ENCODE assay signal across 20 cellular contexts in genomic region chr16:15658556-15658955, GRCh38. TPM values are rescaled to one million over a fixed set of nuclear protein-coding genes. Genes with fewer than 3 reads are reported as not detected.
DNase-seq lines count a peak whose midpoint lies in the region; ATAC-seq and TF ChIP-seq lines count a peak whose summit lies in the region.
"Had no signal": no experiment of that assay in that cellular context is flagged by ENCODE, and none has a peak within 500 bp of the region (broad histone marks: within the 10 kb centered on the region; RNA-seq: fewer than 3 reads in every experiment).

No MANE protein-coding gene starts in this region.

- peak overlapping the region; percentile 39 for H3K4me2 ChIP-seq in OCI-LY7 (ENCODE audit: low read length)

- peaks cover 74% of the 10 kb centered on the region for H3K36me3 ChIP-seq in OCI-LY7 (ENCODE audit: insufficient read depth, low read length)
- H3K36me3 ChIP-seq in spleen: peaks cover 0 to 71% (median 5%) of the 10 kb centered on the region in 6 donors

- H3K4me1 ChIP-seq in OCI-LY7 (ENCODE audit: insufficient read depth, low read length, poor library complexity, severe bottlenecking) (peaks cover 19% of the 10 kb centered on the region), spleen (peaks cover 0 to 73% (median 31%) of the 10 kb centered on the region in 6 donors)
- H3K4me1 ChIP-seq: body of pancreas had no signal

- no peaks in the 10 kb centered on the region for H3K27me3 Mint-ChIP-seq in activated naive CD8-positive, alpha-beta T cell treated with anti-CD3 and anti-CD28 coated beads, Interleukin-2, amount 50 U/mL, for 24 hours
- H3K27me3 Mint-ChIP-seq: dendritic cell treated with granulocyte-macrophage colony-stimulating factor and Interleukin-4, amounts not matched to agents 40 ng/mL and 50 ng/mL, for 4 days had no signal

- no peak for TF ChIP-seq CTCF in OCI-LY7 (conservative IDR thresholded peaks at IDR 0.05; ENCODE audit: low read length)
- no peak for TF ChIP-seq CTCF in spleen (IDR thresholded peaks at IDR 0.05 in 8 of 11, conservative IDR thresholded peaks at IDR 0.05 in 3 of 11)

- TF ChIP-seq POLR2A in spleen (IDR thresholded peaks at IDR 0.05): no peak

- no peaks in the 10 kb centered on the region for H3K9me3 ChIP-seq in OCI-LY7 (ENCODE audit: low read length)
- no peaks in the 10 kb centered on the region for H3K9me3 ChIP-seq in spleen
- H3K9me3 ChIP-seq: body of pancreas had no signal

- POLR2A ChIA-PET in OCI-LY7 (lab: Charles Lee): interaction anchor here (0.7 to 1.2 kb wide), 2 partner anchors 15 to 66 kb away, joined by 3 read pairs; no protein-coding TSS in a partner anchor

- H4K20me1 ChIP-seq in OCI-LY7 (ENCODE audit: insufficient read depth, low read length): peaks cover 12% of the 10 kb centered on the region

- no TSS peak for BruUV-seq in OCI-LY7 (replicated peaks; lab: Mats Ljungman, UMichigan)

- H3K9me3 Mint-ChIP-seq in activated naive CD8-positive, alpha-beta T cell treated with anti-CD3 and anti-CD28 coated beads, Interleukin-2, amount 50 U/mL, for 24 hours: no peaks in the 10 kb centered on the region
- H3K9me3 Mint-ChIP-seq: dendritic cell treated with granulocyte-macrophage colony-stimulating factor and Interleukin-4, amounts not matched to agents 40 ng/mL and 50 ng/mL, for 4 days had no signal

- H3K27me3 ChIP-seq in spleen (replicated peaks in 1 of 7): no peaks in the 10 kb centered on the region
- H3K27me3 ChIP-seq: body of pancreas had no signal

- H3K4me3 ChIP-seq in OCI-LY7 (ENCODE audit: low read depth, low read length, poor library complexity, severe bottlenecking): no peak overlapping the region
- peak overlapping the region in 1 of 8 donors; percentile 16 for H3K4me3 ChIP-seq in spleen
- H3K4me3 ChIP-seq: body of pancreas had no signal

- peaks cover 93% of the 10 kb centered on the region for H3K79me2 ChIP-seq in OCI-LY7 (ENCODE audit: insufficient read depth, low read depth, low read length)

- no peak overlapping the region for H3K4me3 Mint-ChIP-seq in activated naive CD8-positive, alpha-beta T cell treated with anti-CD3 and anti-CD28 coated beads, Interleukin-2, amount 50 U/mL, for 24 hours
- H3K4me3 Mint-ChIP-seq: dendritic cell treated with granulocyte-macrophage colony-stimulating factor and Interleukin-4, amounts not matched to agents 40 ng/mL and 50 ng/mL, for 4 days had no signal

- peaks cover 42% of the 10 kb centered on the region for H3K36me3 Mint-ChIP-seq in activated naive CD8-positive, alpha-beta T cell treated with anti-CD3 and anti-CD28 coated beads, Interleukin-2, amount 50 U/mL, for 24 hours (ENCODE audit: low read depth)

- no peaks in the 10 kb centered on the region for H3K9me2 ChIP-seq in OCI-LY7 (ENCODE audit: insufficient read depth, low read length)

- WGBS in spleen, 5 donors: 86 to 92% (median 90%) methylated on average over 5 of the region's 5 CpGs

- peaks cover 47% of the 10 kb centered on the region for H3K4me1 Mint-ChIP-seq in activated naive CD8-positive, alpha-beta T cell treated with anti-CD3 and anti-CD28 coated beads, Interleukin-2, amount 50 U/mL, for 24 hours

- H3K27ac ChIP-seq in OCI-LY7 (ENCODE audit: low read depth, low read length, poor library complexity, severe bottlenecking) (peak overlapping the region; percentile 41), spleen (peak overlapping the region in 6 of 8 donors; percentile 41 to 83 (median 69))
- H3K27ac ChIP-seq: body of pancreas, epithelial cell of prostate had no signal

- intact Hi-C loops in OCI-LY7 (cut with micrococcal nuclease; ENCODE audit: unreplicated experiment) (no loop called here), spleen (cut with DNase I; ENCODE audit: low total_unique reads) (no loop called here)

- ATAC-seq in activated naive CD8-positive, alpha-beta T cell treated with anti-CD3 and anti-CD28 coated beads, Interleukin-2, amount 50 U/mL, for 24 hours: no peak
- ATAC-seq in HG03571 (IDR thresholded peaks at IDR 0.05; ENCODE audit: unreplicated experiment): no peak
- ATAC-seq in GM19463 (IDR thresholded peaks at IDR 0.05; ENCODE audit: unreplicated experiment): no peak
- ATAC-seq: body of pancreas, left cardiac atrium, sciatic nerve had no signal

- CTCF ChIA-PET in OCI-LY7 (lab: Charles Lee; ENCODE audit: unreplicated experiment): no interaction called here

- peak; percentile 44 for DNase-seq in activated effector memory CD4-positive, alpha-beta T cell treated with anti-CD3 and anti-CD28 coated beads, Interleukin-2, amount 50 U/mL, for 16 hours
- no peak for DNase-seq in activated effector memory CD4-positive, alpha-beta T cell treated with Interleukin-2 at 50 U/mL for 16 hours
- DNase-seq in OCI-LY7 (ENCODE audit: low spot score) (no peak), spleen (peak; percentile 17), DMS114 treated with DMSO at 0.1 percent for 48 hours (lab: John Stamatoyannopoulos, UW; ENCODE audit: unreplicated experiment) (no peak)
- no peak for DNase-seq in activated naive CD8-positive, alpha-beta T cell treated with anti-CD3 and anti-CD28 coated beads, Interleukin-2, amount 50 U/mL, for 24 hours
- DNase-seq: activated CD4-positive, alpha-beta T cell treated with anti-CD3 and anti-CD28 coated beads, Interleukin-2, amount 50 U/mL, for 1 hour; body of pancreas; foreskin melanocyte; left cardiac atrium; NCI-H187 treated with DMSO at 0.1 percent for 48 hours; NCI-H446; SHP77; stimulated activated CD4-positive, alpha-beta T cell treated with anti-CD3 and anti-CD28 coated beads, Interleukin-2, amount 100 ng/mL, for 24 hours; T1000 had no signal

- H3K27ac Mint-ChIP-seq in activated naive CD8-positive, alpha-beta T cell treated with anti-CD3 and anti-CD28 coated beads, Interleukin-2, amount 50 U/mL, for 24 hours: peak overlapping the region; percentile 73
- H3K27ac Mint-ChIP-seq: dendritic cell treated with granulocyte-macrophage colony-stimulating factor and Interleukin-4, amounts not matched to agents 40 ng/mL and 50 ng/mL, for 4 days had no signal

- H2AFZ ChIP-seq in OCI-LY7 (ENCODE audit: low read length): no peak overlapping the region

RNA-seq across cellular contexts. Expression of gene NDE1, which starts 8.5 kb away (rescaled TPM):
- 76.8 and 88.9 TPM in 2 replicates for total RNA-seq in OCI-LY7 (2014; rRNA removed; shearing (Covaris generic))
- total RNA-seq in OCI-LY7 (2022) (141 and 175 TPM in 2 replicates), spleen (10 to 100 TPM; 52.6 to 69.6 (median 60.6) TPM)
- 10 to 100 TPM in 2 of 3 donors, 1 to 10 TPM in 1; 8.7 to 20.0 (median 10.6) TPM for polyA plus RNA-seq in spleen

RNA-seq across cellular contexts. Expression of gene MARF1, which starts 15.6 kb away (rescaled TPM):
- total RNA-seq in OCI-LY7 (2014; rRNA removed; shearing (Covaris generic)): 18.6 and 20.6 TPM in 2 replicates
- 71.1 and 99.2 TPM in 2 replicates for total RNA-seq in OCI-LY7 (2022)
- 100 to 1,000 TPM in 5 of 7 donors, 10 to 100 TPM in 2; 79.4 to 169 (median 134) TPM for total RNA-seq in spleen
- 10 to 100 TPM; 24.0 to 33.9 (median 33.8) TPM for polyA plus RNA-seq in spleen

Comparison
In these comparisons a context has a peak if more than half of its experiments do, and no peak if none do; other contexts are left out.
1. DNase-seq: peak in activated effector memory CD4-positive, alpha-beta T cell treated with anti-CD3 and anti-CD28 coated beads, Interleukin-2, amount 50 U/mL, for 16 hours (single experiment) and spleen (single experiment); none in activated effector memory CD4-positive, alpha-beta T cell treated with Interleukin-2 at 50 U/mL for 16 hours (single experiment), OCI-LY7 (single experiment), activated naive CD8-positive, alpha-beta T cell treated with anti-CD3 and anti-CD28 coated beads, Interleukin-2, amount 50 U/mL, for 24 hours (single experiment) and DMS114 treated with DMSO at 0.1 percent for 48 hours (single experiment).